In genomic region chr19:11848200-11848593, GRCh38 we compare ENCODE assay signal across 9 cellular contexts. TPM values are rescaled to one million over a fixed set of nuclear protein-coding genes. Genes with fewer than 3 reads are reported as not detected.
DNase-seq lines count a peak whose midpoint lies in the region; ATAC-seq and TF ChIP-seq lines count a peak whose summit lies in the region.
"Had no signal": no experiment of that assay in that cellular context is flagged by ENCODE, and none has a peak within 500 bp of the region (broad histone marks: within the 10 kb centered on the region; RNA-seq: fewer than 3 reads in every experiment).

No MANE protein-coding gene starts in this region.

- no peaks in the 10 kb centered on the region for H4K20me1 ChIP-seq in MM.1S (ENCODE audit: insufficient read depth, low read length)

- peaks cover 17 to 26% (median 25%) of the 10 kb centered on the region in 3 donors for H3K4me1 Mint-ChIP-seq in CD8-positive, alpha-beta memory T cell

- H3K9ac ChIP-seq in MM.1S (ENCODE audit: low read length) (no peak overlapping the region), duodenal mucosa (ENCODE audit: low read depth in 1 of 2, low read length in 2 of 2) (peak overlapping the region; percentile 19 to 26)

- 35% methylated on average over 9 of the region's 11 CpGs for WGBS in prostate gland

- H3K9me3 Mint-ChIP-seq in CD8-positive, alpha-beta memory T cell, result peaks cover 0 to 16% (median 7%) of the 10 kb centered on the region in 5 donors

- H3K4me3 ChIP-seq in CD8-positive, alpha-beta memory T cell (ENCODE audit: low read length), result peak overlapping the region; percentile 79
- H3K4me3 ChIP-seq in MM.1S (ENCODE audit: low read length) (0 out of 2 replicates have a peak overlapping the region, but pooled peaks have one; percentile 27), duodenal mucosa (ENCODE audit: low read depth in 1 of 2, low read length in 2 of 2) (peak overlapping the region; percentile 75 to 83), prostate gland (peak overlapping the region; percentile 47 to 51)

- H3K79me2 ChIP-seq in MM.1S (ENCODE audit: low read length), result no peaks in the 10 kb centered on the region

- TF ChIP-seq CTCF in MM.1S (IDR thresholded peaks at IDR 0.05; ENCODE audit: low read length), result no peak
- no peak for TF ChIP-seq CTCF in prostate gland (IDR thresholded peaks at IDR 0.05)

- H2AFZ ChIP-seq in MM.1S (ENCODE audit: low read length), result peak overlapping the region; percentile 48

- peaks cover 2 to 15% (median 10%) of the 10 kb centered on the region in 3 donors for H3K36me3 Mint-ChIP-seq in CD8-positive, alpha-beta memory T cell

- H3F3A ChIP-seq in MM.1S (ENCODE audit: insufficient read depth, low read length), result no peaks in the 10 kb centered on the region

- TF ChIP-seq POLR2A in prostate gland (IDR thresholded peaks at IDR 0.05), result no peak

- peak overlapping the region in 7 of 8 donors; percentile 15 to 90 (median 76) for H3K27ac Mint-ChIP-seq in CD8-positive, alpha-beta memory T cell

- peaks cover 13% of the 10 kb centered on the region for H3K4me1 ChIP-seq in CD8-positive, alpha-beta memory T cell (ENCODE audit: insufficient read depth, low read length)
- no peaks in the 10 kb centered on the region for H3K4me1 ChIP-seq in MM.1S (ENCODE audit: low read length)
- peaks cover 5 to 15% of the 10 kb centered on the region in 2 donors for H3K4me1 ChIP-seq in duodenal mucosa (ENCODE audit: control insufficient read depth in 1 of 2, insufficient read depth in 2 of 2, low read length in 2 of 2)
- H3K4me1 ChIP-seq in prostate gland (replicated peaks), result no peaks in the 10 kb centered on the region

- H3K4me2 ChIP-seq in MM.1S (ENCODE audit: low read depth, low read length), result peak overlapping the region; percentile 16; the same call in 1 of the 2 replicates

- no peak for DNase-seq in CD8-positive, alpha-beta memory T cell
- DNase-seq in MM.1S, result no peak
- no peak for DNase-seq in prostate gland (ENCODE audit: low spot score)
- no peak for DNase-seq in NCI-H2196 treated with DMSO at 0.1 percent for 48 hours (lab: John Stamatoyannopoulos, UW; ENCODE audit: unreplicated experiment)
- no peak for DNase-seq in CD1c-positive myeloid dendritic cell (ENCODE audit: extremely low spot score)
- DNase-seq in stimulated activated CD4-positive, alpha-beta T cell treated with anti-CD3 and anti-CD28 coated beads, Interleukin-1b, Interleukin-23, amount 100 ng/mL, for 48 hours, result no peak

- POLR2A ChIA-PET in CD8-positive, alpha-beta memory T cell (lab: Charles Lee), result interaction anchor here (0.6 kb wide), 1 partner anchor 33 kb away, joined by 3 read pairs; no protein-coding TSS in a partner anchor

- CTCF ChIA-PET in CD8-positive, alpha-beta memory T cell (lab: Charles Lee), result interaction anchor here (1.1 to 1.9 kb wide), 4 partner anchors 34 to 293 kb away, joined by 3 to 6 read pairs (median 4); partner anchors contain the start of gene ZNF440

- H3K27me3 Mint-ChIP-seq in CD8-positive, alpha-beta memory T cell, result peaks cover 0 to 10% of the 10 kb centered on the region in 2 donors

- ATAC-seq in GM19351 (IDR thresholded peaks at IDR 0.05; ENCODE audit: unreplicated experiment), result no peak

- intact Hi-C loops in prostate gland (cut with DNase I), result no loop called here

- H3K36me3 ChIP-seq in CD8-positive, alpha-beta memory T cell (ENCODE audit: insufficient read depth, low read length), result no peaks in the 10 kb centered on the region
- H3K36me3 ChIP-seq in MM.1S (replicated peaks; ENCODE audit: insufficient read depth, low read length) (no peaks in the 10 kb centered on the region), duodenal mucosa (ENCODE audit: control insufficient read depth in 1 of 2, insufficient read depth in 2 of 2, low read length in 2 of 2) (no peaks in the 10 kb centered on the region), prostate gland (no peaks in the 10 kb centered on the region)

- no peaks in the 10 kb centered on the region for H3K27me3 ChIP-seq in CD8-positive, alpha-beta memory T cell (ENCODE audit: insufficient read depth, low read length, poor library complexity, severe bottlenecking)
- H3K27me3 ChIP-seq in MM.1S (replicated peaks; ENCODE audit: insufficient read depth, low read length) (no peaks in the 10 kb centered on the region), duodenal mucosa (ENCODE audit: control insufficient read depth in 1 of 2, insufficient read depth in 2 of 2, low read length in 2 of 2) (no peaks in the 10 kb centered on the region), prostate gland (replicated peaks; ENCODE audit: insufficient read depth) (no peaks in the 10 kb centered on the region)

- peak overlapping the region; percentile 89 to 96 (median 91) for H3K4me3 Mint-ChIP-seq in CD8-positive, alpha-beta memory T cell

- H3K27ac ChIP-seq in CD8-positive, alpha-beta memory T cell (ENCODE audit: low read depth, low read length), result no peak overlapping the region
- H3K27ac ChIP-seq in MM.1S (ENCODE audit: low read length) (no peak overlapping the region), duodenal mucosa (ENCODE audit: low read depth, low read length) (no peak overlapping the region), prostate gland (peak overlapping the region; percentile 38 to 42)

- no peaks in the 10 kb centered on the region for H3K9me2 ChIP-seq in MM.1S (replicated peaks; ENCODE audit: insufficient read depth, low read length)

- H3K9me3 ChIP-seq in CD8-positive, alpha-beta memory T cell (ENCODE audit: low read length), result no peaks in the 10 kb centered on the region
- H3K9me3 ChIP-seq in MM.1S (replicated peaks; ENCODE audit: insufficient read depth, low read length), result no peaks in the 10 kb centered on the region
- H3K9me3 ChIP-seq in duodenal mucosa (ENCODE audit: control insufficient read depth in 1 of 2, low read length in 2 of 2), result no peaks in the 10 kb centered on the region
- H3K9me3 ChIP-seq in prostate gland, result no peaks in the 10 kb centered on the region

RNA-seq across cellular contexts. Expression of gene ZNF439, which starts 0.3 kb away (rescaled TPM):
- total RNA-seq in CD8-positive, alpha-beta memory T cell, result 1 to 10 TPM; 6.2 to 6.4 TPM
- 3.1 TPM for polyA plus RNA-seq in CD8-positive, alpha-beta memory T cell
- 10 to 100 TPM in 1 of 2 donors, 1 to 10 TPM in 1; 8.5 to 16.1 TPM for total RNA-seq in prostate gland
- total RNA-seq: HT1080 had no signal

RNA-seq across cellular contexts. Expression of gene ZNF440, which starts 34.1 kb away (rescaled TPM):
- 1 to 10 TPM; 6.3 to 8.4 TPM for total RNA-seq in CD8-positive, alpha-beta memory T cell
- 3.2 TPM for polyA plus RNA-seq in CD8-positive, alpha-beta memory T cell
- 10 to 100 TPM; 17.5 to 17.9 TPM for total RNA-seq in prostate gland

RNA-seq across cellular contexts. Expression of gene ZNF69, which starts 39.4 kb away (rescaled TPM):
- 1 to 10 TPM; 1.8 to 2.0 TPM for total RNA-seq in CD8-positive, alpha-beta memory T cell
- polyA plus RNA-seq in CD8-positive, alpha-beta memory T cell, result 4.1 TPM
- total RNA-seq in prostate gland, result 10 to 100 TPM; 14.4 to 28.1 TPM
- total RNA-seq: HT1080 had no signal

RNA-seq across cellular contexts. Expression of gene ZNF491, which starts 49.9 kb away (rescaled TPM):
- total RNA-seq in CD8-positive, alpha-beta memory T cell, result 1 to 10 TPM; 1.1 to 1.3 TPM
- polyA plus RNA-seq in CD8-positive, alpha-beta memory T cell, result not detected
- total RNA-seq in prostate gland, result 1 to 10 TPM; 1.6 to 2.3 TPM

Comparison
In these comparisons a context has a peak if more than half of its experiments do, and no peak if none do; other contexts are left out.
1. H3K27ac ChIP-seq: peak in prostate gland (2 of 2); none in CD8-positive, alpha-beta memory T cell (single experiment), MM.1S (single experiment) and duodenal mucosa (single experiment).
2. H3K4me3 ChIP-seq: peak in every context shown above with its lines; median percentile 79 in CD8-positive, alpha-beta memory T cell; 79 in duodenal mucosa; 49 in prostate gland; 27 in MM.1S.
3. RNA of gene ZNF69, which starts 39.4 kb away (total RNA-seq): 14.4 to 28.1 TPM in prostate gland; 1.8 to 2.0 TPM in CD8-positive, alpha-beta memory T cell; every median in the first group is over 4 times any median in the second.